Comparison of ENCODE assay signal across 8 cellular contexts in the genomic region with DNA sequence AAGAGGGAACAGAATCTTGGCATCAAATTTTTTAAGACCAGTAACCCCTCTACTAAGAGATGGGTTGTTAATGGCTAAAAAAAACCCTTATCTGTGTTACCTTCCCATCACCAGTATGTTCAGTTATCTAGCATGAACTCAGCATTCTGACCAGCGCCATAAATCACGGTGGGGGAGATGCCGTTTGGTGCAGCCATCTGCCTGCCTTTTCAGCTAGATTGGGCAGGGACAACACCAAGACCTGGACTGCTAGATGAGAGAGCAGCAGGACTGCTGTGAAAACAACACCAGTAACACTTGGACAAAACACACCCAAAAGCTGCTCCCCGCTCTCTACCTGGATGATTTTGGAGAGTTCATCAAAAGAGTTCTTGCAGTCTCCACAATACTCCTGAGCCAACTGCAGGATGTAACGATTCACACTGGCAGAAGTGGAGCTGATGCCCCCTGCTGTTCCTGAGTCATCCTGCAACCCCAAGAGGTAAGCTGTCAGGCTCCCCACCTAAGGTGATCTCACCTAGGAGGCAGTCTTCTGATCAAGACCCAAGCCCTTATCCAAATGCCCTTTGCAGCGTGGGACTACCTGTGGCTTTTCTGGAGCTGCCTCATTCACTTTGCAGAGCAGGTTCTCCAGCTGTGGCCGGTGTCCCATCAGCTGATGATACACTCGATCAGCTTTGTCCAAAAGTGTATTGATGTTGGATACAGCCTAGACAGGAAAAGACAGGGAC.
DNase-seq lines count a peak whose midpoint lies in the region; ATAC-seq and TF ChIP-seq lines count a peak whose summit lies in the region.

No MANE protein-coding gene starts in this region.

- no peaks in the 10 kb centered on the region for H3K79me2 ChIP-seq in GM23338 (replicated peaks; ENCODE audit: insufficient read depth)

- peaks cover 68% of the 10 kb centered on the region for H3K36me3 Mint-ChIP-seq in CD4-positive, CD25-positive, alpha-beta regulatory T cell
- H3K36me3 Mint-ChIP-seq in GM23338 (ENCODE audit: low read depth) = peaks cover 96% of the 10 kb centered on the region
- peaks cover 87% of the 10 kb centered on the region for H3K36me3 Mint-ChIP-seq in MCF 10A (ENCODE audit: insufficient read depth, unreplicated experiment)

- H3K4me1 Mint-ChIP-seq in CD4-positive, CD25-positive, alpha-beta regulatory T cell = peaks cover 0 to 2% (median 0%) of the 10 kb centered on the region in 4 donors
- H3K4me1 Mint-ChIP-seq in GM23338 (no peaks in the 10 kb centered on the region), MCF 10A (ENCODE audit: insufficient read depth, unreplicated experiment) (no peaks in the 10 kb centered on the region)

- H3K4me3 Mint-ChIP-seq in CD4-positive, CD25-positive, alpha-beta regulatory T cell = no peak overlapping the region
- H3K4me3 Mint-ChIP-seq in GM23338 (no peak overlapping the region), MCF 10A (ENCODE audit: unreplicated experiment) (no peak overlapping the region)

- intact Hi-C loops in MCF 10A (cut with micrococcal nuclease) = loop anchor here (1.0 kb wide), 1 partner anchor 206 kb away; no protein-coding TSS in a partner anchor
- intact Hi-C loops in mucosa of descending colon (cut with DNase I, micrococcal nuclease) = no loop called here

- H3F3A ChIP-seq in GM23338 (replicated peaks; ENCODE audit: low read depth) = 0 out of 2 replicates have a peak, but pooled peaks cover 4% of the 10 kb centered on the region

- POLR2A ChIA-PET in MCF 10A (lab: Yijun Ruan, JAX) = interaction anchor here (1.6 kb wide), 1 partner anchor 9 kb away, joined by 4 read pairs; no protein-coding TSS in a partner anchor

- peaks cover 37% of the 10 kb centered on the region for H4K20me1 ChIP-seq in GM23338 (replicated peaks; ENCODE audit: insufficient read depth)

- no peak overlapping the region for H3K4me2 ChIP-seq in GM23338

- no peak overlapping the region for H3K27ac ChIP-seq in CD4-positive, CD25-positive, alpha-beta regulatory T cell (ENCODE audit: insufficient read depth, low read length, poor library complexity, severe bottlenecking)
- H3K27ac ChIP-seq in GM23338 (ENCODE audit: low read depth) (no peak overlapping the region), SJCRH30 (no peak overlapping the region)

- no peak overlapping the region for H2AFZ ChIP-seq in GM23338

- H3K27me3 ChIP-seq in CD4-positive, CD25-positive, alpha-beta regulatory T cell (ENCODE audit: control insufficient read depth, insufficient read depth, low read length) = no peaks in the 10 kb centered on the region
- no peaks in the 10 kb centered on the region for H3K27me3 ChIP-seq in GM23338 (ENCODE audit: insufficient read depth)
- no peaks in the 10 kb centered on the region for H3K27me3 ChIP-seq in SJCRH30

- H3K27me3 Mint-ChIP-seq in CD4-positive, CD25-positive, alpha-beta regulatory T cell = no peaks in the 10 kb centered on the region
- peaks cover 4% of the 10 kb centered on the region for H3K27me3 Mint-ChIP-seq in GM23338 (ENCODE audit: insufficient read depth, low read depth, poor library complexity)
- H3K27me3 Mint-ChIP-seq in MCF 10A (ENCODE audit: insufficient read depth, unreplicated experiment) = no peaks in the 10 kb centered on the region

- CTCF ChIA-PET in MCF 10A (lab: Yijun Ruan, JAX) = interaction anchor here (0.6 to 3.1 kb wide), 13 partner anchors 9 to 230 kb away, joined by 3 to 19 read pairs (median 4); no protein-coding TSS in a partner anchor

- no peaks in the 10 kb centered on the region for H3K4me1 ChIP-seq in CD4-positive, CD25-positive, alpha-beta regulatory T cell (ENCODE audit: control insufficient read depth, insufficient read depth, low read length, poor library complexity, severe bottlenecking)
- H3K4me1 ChIP-seq in GM23338 (ENCODE audit: insufficient read depth) (no peaks in the 10 kb centered on the region), SJCRH30 (peaks cover 17% of the 10 kb centered on the region), mucosa of descending colon (ENCODE audit: low read depth) (no peaks in the 10 kb centered on the region)

- TF ChIP-seq CTCF in GM23338 (conservative IDR thresholded peaks at IDR 0.05; ENCODE audit: low read depth in 2 of 2) (peak in 1 of 2 experiments; percentile 18; a peak in 1 of 4 replicates), MCF 10A (IDR thresholded peaks at IDR 0.05; ENCODE audit: unreplicated experiment) (peak; percentile 26), mucosa of descending colon (IDR thresholded peaks at IDR 0.05) (no peak)

- peak; percentile 39 to 53 for ATAC-seq in CD4-positive, CD25-positive, alpha-beta regulatory T cell (ENCODE audit: low read depth in 2 of 2)
- ATAC-seq in GM23338 = peak; percentile 66
- peak; percentile 84 for ATAC-seq in mucosa of descending colon
- ATAC-seq in GM19324 (IDR thresholded peaks at IDR 0.05; ENCODE audit: low FRiP score, unreplicated experiment) = no peak
- ATAC-seq in GM19351 (IDR thresholded peaks at IDR 0.05; ENCODE audit: unreplicated experiment) = no peak

- H3K36me3 ChIP-seq in CD4-positive, CD25-positive, alpha-beta regulatory T cell (ENCODE audit: control insufficient read depth, insufficient read depth, low read length) = peaks cover 99% of the 10 kb centered on the region
- peaks cover 98% of the 10 kb centered on the region for H3K36me3 ChIP-seq in GM23338 (ENCODE audit: insufficient read depth)
- peaks cover 86% of the 10 kb centered on the region for H3K36me3 ChIP-seq in SJCRH30
- peaks cover 39% of the 10 kb centered on the region for H3K36me3 ChIP-seq in mucosa of descending colon (ENCODE audit: low read depth)

- DNase-seq in CD4-positive, CD25-positive, alpha-beta regulatory T cell = peak in 2 of 3 donors; percentile 44 to 75
- DNase-seq in GM23338 (ENCODE audit: low spot score) = peak; percentile 36
- DNase-seq in SJCRH30 = peak; percentile 23 to 50
- peak; percentile 54 for DNase-seq in MCF 10A (ENCODE audit: unreplicated experiment)
- peak in 2 of 3 donors; percentile 46 to 62 for DNase-seq in mucosa of descending colon
- DNase-seq in SKM-1 (lab: John Stamatoyannopoulos, UW; ENCODE audit: unreplicated experiment) = no peak

- H3K27ac Mint-ChIP-seq in CD4-positive, CD25-positive, alpha-beta regulatory T cell = no peak overlapping the region
- H3K27ac Mint-ChIP-seq in GM23338 (no peak overlapping the region; the same call in 1 of the 2 replicates), MCF 10A (ENCODE audit: low read depth, unreplicated experiment) (no peak overlapping the region)

- H3K4me3 ChIP-seq in CD4-positive, CD25-positive, alpha-beta regulatory T cell (ENCODE audit: low read depth, low read length) = no peak overlapping the region
- H3K4me3 ChIP-seq in GM23338 (no peak overlapping the region), SJCRH30 (no peak overlapping the region), mucosa of descending colon (no peak overlapping the region)

- no peaks in the 10 kb centered on the region for H3K9me3 Mint-ChIP-seq in CD4-positive, CD25-positive, alpha-beta regulatory T cell
- H3K9me3 Mint-ChIP-seq in GM23338 (no peaks in the 10 kb centered on the region), MCF 10A (ENCODE audit: unreplicated experiment) (no peaks in the 10 kb centered on the region)

- H3K9me2 ChIP-seq in GM23338 (ENCODE audit: insufficient read depth) = no peaks in the 10 kb centered on the region

- no TSS peak for BruUV-seq in MCF 10A (replicated peaks; lab: Mats Ljungman, UMichigan)

- no peaks in the 10 kb centered on the region for H3K9me3 ChIP-seq in CD4-positive, CD25-positive, alpha-beta regulatory T cell (ENCODE audit: control insufficient read depth in 2 of 2, low read length in 2 of 2)
- H3K9me3 ChIP-seq in SJCRH30 (replicated peaks) (no peaks in the 10 kb centered on the region), mucosa of descending colon (no peaks in the 10 kb centered on the region)

TF ChIP-seq in GM23338, 12 proteins besides CTCF, POLR2A, EP300 and RAD21 (continues in another document):
- TF ChIP-seq NANOG (IDR thresholded peaks at IDR 0.05; ENCODE audit: borderline replicate concordance) (no peak), ZNF331 (CRISPR knock-in tag; IDR thresholded peaks at IDR 0.05; ENCODE audit: low read depth) (no peak)
- TF ChIP-seq, protein P1, sequence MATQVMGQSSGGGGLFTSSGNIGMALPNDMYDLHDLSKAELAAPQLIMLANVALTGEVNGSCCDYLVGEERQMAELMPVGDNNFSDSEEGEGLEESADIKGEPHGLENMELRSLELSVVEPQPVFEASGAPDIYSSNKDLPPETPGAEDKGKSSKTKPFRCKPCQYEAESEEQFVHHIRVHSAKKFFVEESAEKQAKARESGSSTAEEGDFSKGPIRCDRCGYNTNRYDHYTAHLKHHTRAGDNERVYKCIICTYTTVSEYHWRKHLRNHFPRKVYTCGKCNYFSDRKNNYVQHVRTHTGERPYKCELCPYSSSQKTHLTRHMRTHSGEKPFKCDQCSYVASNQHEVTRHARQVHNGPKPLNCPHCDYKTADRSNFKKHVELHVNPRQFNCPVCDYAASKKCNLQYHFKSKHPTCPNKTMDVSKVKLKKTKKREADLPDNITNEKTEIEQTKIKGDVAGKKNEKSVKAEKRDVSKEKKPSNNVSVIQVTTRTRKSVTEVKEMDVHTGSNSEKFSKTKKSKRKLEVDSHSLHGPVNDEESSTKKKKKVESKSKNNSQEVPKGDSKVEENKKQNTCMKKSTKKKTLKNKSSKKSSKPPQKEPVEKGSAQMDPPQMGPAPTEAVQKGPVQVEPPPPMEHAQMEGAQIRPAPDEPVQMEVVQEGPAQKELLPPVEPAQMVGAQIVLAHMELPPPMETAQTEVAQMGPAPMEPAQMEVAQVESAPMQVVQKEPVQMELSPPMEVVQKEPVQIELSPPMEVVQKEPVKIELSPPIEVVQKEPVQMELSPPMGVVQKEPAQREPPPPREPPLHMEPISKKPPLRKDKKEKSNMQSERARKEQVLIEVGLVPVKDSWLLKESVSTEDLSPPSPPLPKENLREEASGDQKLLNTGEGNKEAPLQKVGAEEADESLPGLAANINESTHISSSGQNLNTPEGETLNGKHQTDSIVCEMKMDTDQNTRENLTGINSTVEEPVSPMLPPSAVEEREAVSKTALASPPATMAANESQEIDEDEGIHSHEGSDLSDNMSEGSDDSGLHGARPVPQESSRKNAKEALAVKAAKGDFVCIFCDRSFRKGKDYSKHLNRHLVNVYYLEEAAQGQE (IDR thresholded peaks at IDR 0.05; ENCODE audit: unreplicated experiment) = no peak

Comparison
In these comparisons a context has a peak if more than half of its experiments do, and no peak if none do; other contexts are left out.
1. ATAC-seq: peak in CD4-positive, CD25-positive, alpha-beta regulatory T cell (2 of 2), GM23338 (single experiment) and mucosa of descending colon (single experiment); none in GM19324 (single experiment) and GM19351 (single experiment).